In genomic region chr1:21620461-21620860, GRCh38 we compare ENCODE assay signal across 15 cellular contexts. TPM values are rescaled to one million over a fixed set of nuclear protein-coding genes. Genes with fewer than 3 reads are reported as not detected.
A peak's percentile ranks its signal among the peaks of the same experiment; 100 is the strongest.
DNase-seq lines count a peak whose midpoint lies in the region; ATAC-seq and TF ChIP-seq lines count a peak whose summit lies in the region.
"Had no signal": no experiment of that assay in that cellular context is flagged by ENCODE, and none has a peak within 500 bp of the region (broad histone marks: within the 10 kb centered on the region; RNA-seq: fewer than 3 reads in every experiment).

No MANE protein-coding gene starts in this region.

- TF ChIP-seq CTCF in brain (conservative IDR thresholded peaks at IDR 0.05) = no peak

- H4K20me1 ChIP-seq in BLaER1 = peaks cover 12% of the 10 kb centered on the region; the same call in 1 of the 2 replicates

- no peaks in the 10 kb centered on the region for H3K9me3 Mint-ChIP-seq in brain
- no peaks in the 10 kb centered on the region for H3K9me3 Mint-ChIP-seq in T-helper 2 cell treated with Interferon-gamma antibody and Interleukin-4, amounts not matched to agents 5 μg/mL and 100 μg/mL, for 36 hours
- no peaks in the 10 kb centered on the region for H3K9me3 Mint-ChIP-seq in activated naive CD8-positive, alpha-beta T cell treated with anti-CD3 and anti-CD28 coated beads for 36 hours

- peaks cover 62% of the 10 kb centered on the region for H3K4me1 Mint-ChIP-seq in brain
- no peaks in the 10 kb centered on the region for H3K4me1 Mint-ChIP-seq in T-helper 2 cell treated with Interferon-gamma antibody and Interleukin-4, amounts not matched to agents 5 μg/mL and 100 μg/mL, for 36 hours (ENCODE audit: low read depth)
- peaks cover 1% of the 10 kb centered on the region for H3K4me1 Mint-ChIP-seq in activated naive CD8-positive, alpha-beta T cell treated with anti-CD3 and anti-CD28 coated beads for 36 hours

- no peaks in the 10 kb centered on the region for H3K27me3 Mint-ChIP-seq in brain
- peaks cover 16% of the 10 kb centered on the region for H3K27me3 Mint-ChIP-seq in T-helper 2 cell treated with Interferon-gamma antibody and Interleukin-4, amounts not matched to agents 5 μg/mL and 100 μg/mL, for 36 hours (ENCODE audit: low read depth)
- peaks cover 43% of the 10 kb centered on the region for H3K27me3 Mint-ChIP-seq in activated naive CD8-positive, alpha-beta T cell treated with anti-CD3 and anti-CD28 coated beads for 36 hours

- H3K27ac ChIP-seq in BLaER1 = no peak overlapping the region
- H3K27ac ChIP-seq: HL-60, ovary had no signal

- no peaks in the 10 kb centered on the region for H3K27me3 ChIP-seq in BLaER1
- H3K27me3 ChIP-seq: BE2C, ovary had no signal

- H3K9me3 ChIP-seq in BLaER1 = no peaks in the 10 kb centered on the region
- H3K9me3 ChIP-seq: BE2C, ovary had no signal

- H3K4me3 Mint-ChIP-seq in brain = peak overlapping the region in 4 of 5 experiments; percentile 48 to 80 (median 70)
- H3K4me3 Mint-ChIP-seq in T-helper 2 cell treated with Interferon-gamma antibody and Interleukin-4, amounts not matched to agents 5 μg/mL and 100 μg/mL, for 36 hours = no peak overlapping the region
- H3K4me3 Mint-ChIP-seq in activated naive CD8-positive, alpha-beta T cell treated with anti-CD3 and anti-CD28 coated beads for 36 hours = no peak overlapping the region

- H3K27ac Mint-ChIP-seq in brain = peak overlapping the region in 4 of 5 experiments; percentile 67 to 96 (median 83)
- H3K27ac Mint-ChIP-seq in T-helper 2 cell treated with Interferon-gamma antibody and Interleukin-4, amounts not matched to agents 5 μg/mL and 100 μg/mL, for 36 hours = no peak overlapping the region
- H3K27ac Mint-ChIP-seq in activated naive CD8-positive, alpha-beta T cell treated with anti-CD3 and anti-CD28 coated beads for 36 hours = no peak overlapping the region
- H3K27ac Mint-ChIP-seq: T-helper 17 cell had no signal

- H3K4me1 ChIP-seq in BLaER1 = peaks cover 31% of the 10 kb centered on the region

- DNase-seq in NCI-H1092 (lab: John Stamatoyannopoulos, UW) (peak; percentile 57), medulla oblongata (ENCODE audit: extremely low spot score) (peak; percentile 45)
- no peak for DNase-seq in T-helper 2 cell treated with Interferon-gamma antibody and Interleukin-4, amounts not matched to agents 5 μg/mL and 100 μg/mL, for 36 hours (ENCODE audit: low spot score)
- no peak for DNase-seq in activated CD4-positive, alpha-beta T cell treated with anti-CD3 and anti-CD28 coated beads, Interleukin-2, amount 50 U/mL, for 4 hours
- DNase-seq in activated naive CD8-positive, alpha-beta T cell treated with anti-CD3 and anti-CD28 coated beads for 36 hours = no peak
- DNase-seq: BE2C, mesendoderm, NCI-H226, PC-3, T-helper 17 cell had no signal

- H3K4me3 ChIP-seq in BLaER1 = no peak overlapping the region
- H3K4me3 ChIP-seq: ovary had no signal

- H3K9ac ChIP-seq in BLaER1 = no peak overlapping the region

- no peaks in the 10 kb centered on the region for H3K36me3 ChIP-seq in BLaER1
- H3K36me3 ChIP-seq: BE2C, ovary had no signal

- H3K4me2 ChIP-seq in BLaER1 = peak overlapping the region; percentile 12; the same call in 1 of the 2 replicates

- ATAC-seq in HG03571 (IDR thresholded peaks at IDR 0.05; ENCODE audit: unreplicated experiment) = no peak
- ATAC-seq: PC-3, T-helper 17 cell had no signal

- peaks cover 4% of the 10 kb centered on the region for H3K36me3 Mint-ChIP-seq in brain
- no peaks in the 10 kb centered on the region for H3K36me3 Mint-ChIP-seq in T-helper 2 cell treated with Interferon-gamma antibody and Interleukin-4, amounts not matched to agents 5 μg/mL and 100 μg/mL, for 36 hours (ENCODE audit: low read depth)
- no peaks in the 10 kb centered on the region for H3K36me3 Mint-ChIP-seq in activated naive CD8-positive, alpha-beta T cell treated with anti-CD3 and anti-CD28 coated beads for 36 hours

RNA-seq across cellular contexts. Expression of gene RAP1GAP, which starts 48.7 kb away (rescaled TPM):
- 60.7 TPM for polyA plus RNA-seq in brain (ENCODE audit: insufficient read depth, low read depth, low replicate concordance)
- total RNA-seq in activated naive CD8-positive, alpha-beta T cell treated with anti-CD3 and anti-CD28 coated beads for 36 hours = 1 to 10 TPM in 1 of 2 experiments, under 1 TPM in 1; 0.66 to 1.3 TPM

Comparison
In these comparisons a context has a peak if more than half of its experiments do, and no peak if none do; other contexts are left out.
1. DNase-seq: peak in NCI-H1092 (single experiment) and medulla oblongata (single experiment); none in T-helper 2 cell treated with Interferon-gamma antibody and Interleukin-4, amounts not matched to agents 5 μg/mL and 100 μg/mL, for 36 hours (single experiment), activated CD4-positive, alpha-beta T cell treated with anti-CD3 and anti-CD28 coated beads, Interleukin-2, amount 50 U/mL, for 4 hours (0 of 2) and activated naive CD8-positive, alpha-beta T cell treated with anti-CD3 and anti-CD28 coated beads for 36 hours (single experiment).
2. H3K27ac Mint-ChIP-seq: peak in brain (4 of 5); none in T-helper 2 cell treated with Interferon-gamma antibody and Interleukin-4, amounts not matched to agents 5 μg/mL and 100 μg/mL, for 36 hours (single experiment) and activated naive CD8-positive, alpha-beta T cell treated with anti-CD3 and anti-CD28 coated beads for 36 hours (single experiment).
3. H3K4me3 Mint-ChIP-seq: peak in brain (4 of 5); none in T-helper 2 cell treated with Interferon-gamma antibody and Interleukin-4, amounts not matched to agents 5 μg/mL and 100 μg/mL, for 36 hours (single experiment) and activated naive CD8-positive, alpha-beta T cell treated with anti-CD3 and anti-CD28 coated beads for 36 hours (single experiment).